ENCODE assay signal across 8 cellular contexts in the genomic region with DNA sequence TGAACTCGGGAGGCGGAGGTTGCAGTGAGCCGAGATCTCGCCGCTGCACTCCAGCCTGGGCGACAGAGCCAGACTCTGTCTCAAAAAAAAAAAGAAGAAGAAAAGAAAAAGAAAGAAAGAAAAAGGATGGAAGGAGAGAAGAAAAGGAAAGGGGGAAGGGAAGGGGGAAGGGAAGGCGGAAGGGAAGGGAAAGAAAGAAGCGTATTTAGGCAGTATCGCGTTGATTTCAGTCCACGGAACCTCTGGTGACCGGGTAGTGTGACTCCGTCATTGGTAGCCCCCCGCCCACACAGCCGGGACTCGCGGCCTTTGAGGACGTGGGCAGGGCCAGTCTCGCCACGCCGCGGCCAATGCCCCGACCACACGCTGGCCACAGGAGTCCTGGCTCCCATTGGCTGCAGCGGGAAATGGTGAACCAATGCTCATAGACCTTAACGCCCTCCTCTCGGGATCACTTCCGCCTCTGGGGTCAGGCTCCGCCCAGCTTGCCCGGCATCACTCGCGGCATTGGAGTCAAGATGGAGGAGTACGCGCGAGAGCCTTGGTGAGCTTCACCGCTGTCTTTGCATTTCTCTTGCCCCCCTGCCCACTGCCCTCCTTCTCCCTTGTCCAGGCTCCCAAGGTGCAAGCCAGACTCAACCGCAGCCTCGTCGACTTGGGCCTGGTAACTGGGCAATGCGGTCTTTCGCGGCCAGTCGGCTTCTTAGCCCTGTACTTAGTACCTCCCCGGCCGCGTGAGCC. TPM values are rescaled to one million over a fixed set of nuclear protein-coding genes. Genes with fewer than 3 reads are reported as not detected.
DNase-seq lines count a peak whose midpoint lies in the region; ATAC-seq and TF ChIP-seq lines count a peak whose summit lies in the region.

A gene (plus strand): TSS at position 495 of the 741 bp plus-strand sequence. CDS start 24 bp downstream, at position 519.

- TF ChIP-seq CTCF in GM10248 (IDR thresholded peaks at IDR 0.05; ENCODE audit: control extremely low read depth, extremely low read depth, low read depth, missing control alignments), result no peak
- TF ChIP-seq CTCF in glutamatergic neuron (IDR thresholded peaks at IDR 0.05; ENCODE audit: partially characterized antibody, unreplicated experiment), result no peak
- no peak for TF ChIP-seq CTCF in osteoblast (IDR thresholded peaks at IDR 0.05; ENCODE audit: extremely low read depth, low read depth, low read length)
- no peak for TF ChIP-seq CTCF in thoracic aorta (IDR thresholded peaks at IDR 0.05)

- no peaks in the 10 kb centered on the region for H3K9me3 Mint-ChIP-seq in activated naive CD8-positive, alpha-beta T cell (ENCODE audit: low read depth)
- H3K9me3 Mint-ChIP-seq in glutamatergic neuron (ENCODE audit: unreplicated experiment), result peaks cover 8% of the 10 kb centered on the region

- peak within 1 kb of the TSS; percentile 92 for H3K4me2 ChIP-seq in osteoblast (ENCODE audit: insufficient read depth, low read length)

- H3K36me3 Mint-ChIP-seq in activated naive CD8-positive, alpha-beta T cell, result peaks cover 6% of the 10 kb centered on the region
- H3K36me3 Mint-ChIP-seq in glutamatergic neuron (ENCODE audit: unreplicated experiment), result no peaks in the 10 kb centered on the region

- peaks cover 22% of the 10 kb centered on the region for H3K4me1 Mint-ChIP-seq in activated naive CD8-positive, alpha-beta T cell (ENCODE audit: low read depth)
- peaks cover 9% of the 10 kb centered on the region for H3K4me1 Mint-ChIP-seq in glutamatergic neuron (ENCODE audit: low read depth, unreplicated experiment)

- POLR2A ChIA-PET in GM10248 (lab: Yijun Ruan, JAX), result no interaction called here

- H3K36me3 ChIP-seq in osteoblast (ENCODE audit: insufficient read depth, low read length), result peaks cover 23% of the 10 kb centered on the region
- H3K36me3 ChIP-seq in thoracic aorta, result peaks cover 14% of the 10 kb centered on the region

- H3K79me2 ChIP-seq in osteoblast (ENCODE audit: insufficient read depth, low read length), result peaks cover 36% of the 10 kb centered on the region

- CTCF ChIA-PET in GM10248 (lab: Yijun Ruan, JAX), result interaction anchor here (1.0 to 3.3 kb wide), 4 partner anchors 45 to 245 kb away, joined by 3 to 20 read pairs (median 4); no protein-coding TSS in a partner anchor

- H3K27ac Mint-ChIP-seq in activated naive CD8-positive, alpha-beta T cell, result peak within 1 kb of the TSS; percentile 97
- H3K27ac Mint-ChIP-seq in glutamatergic neuron (ENCODE audit: unreplicated experiment), result peak within 1 kb of the TSS; percentile 97

- peaks cover 4% of the 10 kb centered on the region for H4K20me1 ChIP-seq in osteoblast (ENCODE audit: insufficient read depth, low read length)

- ATAC-seq in HG02623 (IDR thresholded peaks at IDR 0.05; ENCODE audit: unreplicated experiment) (peak; percentile 98), thoracic aorta (ENCODE audit: insufficient number of reproducible peaks, low FRiP score, low read depth) (peak; percentile 94)

- H3K4me1 ChIP-seq in osteoblast (ENCODE audit: insufficient read depth, low read length), result peaks cover 11% of the 10 kb centered on the region
- peaks cover 14 to 22% of the 10 kb centered on the region in 2 donors for H3K4me1 ChIP-seq in thoracic aorta (ENCODE audit: control insufficient read depth in 1 of 2, low read depth in 2 of 2)

- H3K27me3 Mint-ChIP-seq in activated naive CD8-positive, alpha-beta T cell, result no peaks in the 10 kb centered on the region
- H3K27me3 Mint-ChIP-seq in glutamatergic neuron (ENCODE audit: unreplicated experiment), result no peaks in the 10 kb centered on the region

- peak within 1 kb of the TSS; percentile 97 for H2AFZ ChIP-seq in osteoblast (ENCODE audit: low read length)

- H3K4me3 ChIP-seq in osteoblast (ENCODE audit: insufficient read depth, low read length), result peak within 1 kb of the TSS; percentile 95
- peak within 1 kb of the TSS; percentile 72 for H3K4me3 ChIP-seq in thoracic aorta

- DNase-seq in GM10248 (ENCODE audit: extremely low spot score) (peak; percentile 97), NCI-H1105 (lab: John Stamatoyannopoulos, UW) (peak; percentile 96), SKM-1 treated with dmso at 0.1 percent for 144 hours (lab: John Stamatoyannopoulos, UW; ENCODE audit: unreplicated experiment) (peak; percentile 100), glutamatergic neuron (peak; percentile 95), osteoblast (ENCODE audit: insufficient read length, low spot score, missing footprints) (peak; percentile 97), thoracic aorta (ENCODE audit: low spot score) (peak; percentile 92)

- H3K27ac ChIP-seq in osteoblast (ENCODE audit: low read depth, low read length) (peak within 1 kb of the TSS; percentile 82), thoracic aorta (peak within 1 kb of the TSS; percentile 91 to 97)

- no peaks in the 10 kb centered on the region for H3K27me3 ChIP-seq in osteoblast (ENCODE audit: insufficient read depth, low read length)
- H3K27me3 ChIP-seq in thoracic aorta (replicated peaks; ENCODE audit: insufficient read depth), result no peaks in the 10 kb centered on the region

- H3K4me3 Mint-ChIP-seq in activated naive CD8-positive, alpha-beta T cell, result peak within 1 kb of the TSS; percentile 99
- peak within 1 kb of the TSS; percentile 99 for H3K4me3 Mint-ChIP-seq in glutamatergic neuron (ENCODE audit: unreplicated experiment)

- H3K9me3 ChIP-seq in osteoblast (ENCODE audit: low read depth, low read length) (no peaks in the 10 kb centered on the region), thoracic aorta (no peaks in the 10 kb centered on the region)

RNA-seq across cellular contexts. Expression of the gene that starts here (rescaled TPM):
- total RNA-seq in glutamatergic neuron (ENCODE audit: unreplicated experiment), result 69.8 TPM
- 35.7 and 38.7 TPM in 2 replicates for total RNA-seq in osteoblast
- 10 to 100 TPM; 29.6 to 44.7 TPM for total RNA-seq in thoracic aorta

Comparison
In these comparisons a context has a peak if more than half of its experiments do, and no peak if none do; other contexts are left out.
1. Peak in every context shown above with its lines: DNase-seq, ATAC-seq, H3K4me3 ChIP-seq and H3K27ac ChIP-seq.